ENCODE assay signal across 8 cellular contexts in the genomic region with DNA sequence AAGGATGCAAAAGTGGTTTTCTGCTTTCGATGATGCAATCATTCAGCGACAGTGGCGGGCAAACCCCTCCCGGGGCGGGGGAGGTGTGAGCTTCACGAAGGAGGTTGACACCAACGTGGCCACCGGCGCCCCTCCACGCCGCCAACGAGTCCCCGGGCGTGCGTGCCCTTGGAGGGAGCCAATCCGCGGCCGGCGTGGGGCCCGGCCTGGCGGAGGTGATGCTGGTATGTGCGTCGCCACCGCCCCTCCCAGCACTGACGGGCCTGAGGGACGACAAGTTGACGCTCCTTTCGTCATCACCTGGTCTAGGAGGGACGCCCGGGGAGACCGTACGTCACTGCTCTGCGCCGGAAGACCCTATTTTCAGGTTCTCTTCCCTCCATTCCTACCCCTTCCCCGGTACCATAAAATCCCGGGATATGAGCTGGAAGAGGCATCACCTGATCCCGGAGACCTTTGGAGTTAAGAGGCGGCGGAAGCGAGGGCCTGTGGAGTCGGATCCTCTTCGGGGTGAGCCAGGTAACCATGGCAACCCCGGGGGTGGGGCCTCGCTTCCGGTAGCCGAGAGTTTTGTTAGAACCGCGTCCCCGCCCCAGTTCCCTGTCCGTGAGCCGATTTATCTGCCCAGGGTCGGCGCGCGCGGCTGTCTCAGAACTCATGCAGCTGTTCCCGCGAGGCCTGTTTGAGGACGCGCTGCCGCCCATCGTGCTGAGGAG. TPM values are rescaled to one million over a fixed set of nuclear protein-coding genes. Genes with fewer than 3 reads are reported as not detected.
DNase-seq lines count a peak whose midpoint lies in the region; ATAC-seq, FAIRE-seq and TF ChIP-seq lines count a peak whose summit lies in the region.

A gene (minus strand): TSS at position 146 of the 716 bp plus-strand sequence. CDS start 463 bp downstream, outside the sequence.

- peaks cover 0 to 40% of the 10 kb centered on the region in 2 donors for H3K36me3 ChIP-seq in psoas muscle (ENCODE audit: insufficient read depth in 1 of 2, low read depth in 1 of 2)

- DNase-seq in NCI-H1694 treated with DMSO at 0.1 percent for 48 hours (lab: John Stamatoyannopoulos, UW), result peak; percentile 92
- DNase-seq in T-helper 17 cell, result peak; percentile 96 to 98 (median 96)
- DNase-seq in left ventricle myocardium superior, result peak; percentile 97
- DNase-seq in psoas muscle, result peak; percentile 96 to 97
- peak; percentile 98 for DNase-seq in urothelium cell line (ENCODE audit: low spot score)

- peak within 1 kb of the TSS; percentile 98 for H3K27ac ChIP-seq in angular gyrus (ENCODE audit: low read depth, low read length)
- H3K27ac ChIP-seq in psoas muscle, result peak within 1 kb of the TSS; percentile 96

- H3K4me3 ChIP-seq in psoas muscle, result peak within 1 kb of the TSS; percentile 95

- TF ChIP-seq CTCF in psoas muscle (IDR thresholded peaks at IDR 0.05), result no peak

- H3K27me3 Mint-ChIP-seq in T-helper 17 cell, result no peaks in the 10 kb centered on the region

- ATAC-seq in HG02885 (IDR thresholded peaks at IDR 0.05; ENCODE audit: poor library complexity, unreplicated experiment), result peak; percentile 94
- ATAC-seq in T-helper 17 cell, result peak; percentile 92
- peak; percentile 96 for ATAC-seq in left ventricle myocardium superior
- peak; percentile 95 to 96 (median 96) for ATAC-seq in psoas muscle

- H3K4me3 Mint-ChIP-seq in T-helper 17 cell, result peak within 1 kb of the TSS; percentile 94

- H3K4me1 ChIP-seq in psoas muscle, result peaks cover 19% of the 10 kb centered on the region

- H3K27me3 ChIP-seq in psoas muscle (ENCODE audit: insufficient read depth in 3 of 3, low read length in 2 of 3), result no peaks in the 10 kb centered on the region

- no peaks in the 10 kb centered on the region for H3K9me3 ChIP-seq in T-helper 17 cell (ENCODE audit: control insufficient read depth, low read length, poor library complexity, severe bottlenecking)
- no peaks in the 10 kb centered on the region for H3K9me3 ChIP-seq in psoas muscle

- FAIRE-seq in urothelium cell line (lab: Jason Lieb, UNC), result peak; percentile 86

- intact Hi-C loops in left ventricle myocardium superior (cut with micrococcal nuclease) (no loop called here), psoas muscle (cut with DNase I) (no loop called here)

- peak within 1 kb of the TSS; percentile 100 for H3K27ac Mint-ChIP-seq in T-helper 17 cell

- peaks cover 37% of the 10 kb centered on the region for H3K4me1 Mint-ChIP-seq in T-helper 17 cell

- H3K36me3 Mint-ChIP-seq in T-helper 17 cell (ENCODE audit: low read depth), result peaks cover 7% of the 10 kb centered on the region

- TF ChIP-seq POLR2A in GM15510 (IDR thresholded peaks at IDR 0.05; ENCODE audit: borderline replicate concordance, extremely low read depth, insufficient read length), result peak; percentile 56

- 0% methylated on average over 60 to 62 of the region's 62 CpGs for whole genome bisulfite sequencing in psoas muscle, 3 donors

RNA-seq across cellular contexts. Expression of the gene that starts here (rescaled TPM):
- total RNA-seq in T-helper 17 cell (10 to 100 TPM; 31.9 to 35.0 TPM), left ventricle myocardium superior (11.5 TPM), psoas muscle (10 to 100 TPM in 2 of 4 donors, 1 to 10 TPM in 2; 7.4 to 12.9 (median 9.9) TPM)
- 10 to 100 TPM in 1 of 3 donors, 1 to 10 TPM in 2; 8.0 to 20.6 (median 9.2) TPM for polyA plus RNA-seq in psoas muscle

Comparison
In these comparisons a context has a peak if more than half of its experiments do, and no peak if none do; other contexts are left out.
1. Peak in every context shown above with its lines: DNase-seq, ATAC-seq, H3K4me3 ChIP-seq and H3K27ac ChIP-seq.